25 cellular contexts compared by ENCODE assay signal in the genomic region with DNA sequence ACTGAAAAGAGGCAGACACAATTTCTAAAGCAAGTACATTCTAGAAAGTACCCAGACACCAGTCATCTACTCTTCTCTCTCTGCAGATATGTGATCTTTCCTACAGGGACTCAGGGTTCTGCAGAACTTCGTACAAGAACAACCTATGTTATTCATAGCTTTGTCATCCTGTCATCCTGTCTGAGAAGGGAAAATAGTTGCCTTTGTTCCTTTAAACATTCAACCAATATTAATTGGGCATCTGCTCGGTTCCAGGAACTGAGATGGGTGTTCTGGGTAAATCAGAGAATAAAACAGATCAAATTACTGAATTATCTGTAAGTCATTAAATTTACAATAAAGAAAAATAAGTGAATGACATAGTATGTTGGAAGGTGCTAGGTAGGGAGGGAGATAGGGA.
"Had no signal": no experiment of that assay in that cellular context is flagged by ENCODE, and none has a peak within 500 bp of the region (broad histone marks: within the 10 kb centered on the region; RNA-seq: fewer than 3 reads in every experiment).

No MANE protein-coding gene starts in this region.

- H3K36me3 ChIP-seq: neural progenitor cell, ovary, right lobe of liver, sigmoid colon, stomach, thoracic aorta, thyroid gland, tibial nerve, upper lobe of left lung, vagina had no signal

- DNase-seq: naive thymus-derived CD8-positive, alpha-beta T cell; nephron progenitor cell; occipital lobe; ovary; posterior cingulate gyrus; psoas muscle; right cardiac atrium; right lobe of liver; sigmoid colon; small intestine; stimulated activated CD4-positive, alpha-beta T cell treated with anti-CD3 and anti-CD28 coated beads, Interleukin-15, amount 100 ng/mL, for 24 hours; stimulated activated CD4-positive, alpha-beta T cell treated with anti-CD3 and anti-CD28 coated beads, Interleukin-2, amount 100 ng/mL, for 24 hours; stimulated activated CD4-positive, alpha-beta T cell treated with anti-CD3 and anti-CD28 coated beads, Interleukin-2, amount 100 ng/mL, for 48 hours; stimulated activated CD4-positive, alpha-beta T cell treated with anti-CD3 and anti-CD28 coated beads, Interleukin-4, amount 100 ng/mL, for 4 hours; stimulated activated naive B cell treated with anti-CD40 and anti-IgM and Interleukin-4, amounts not matched to agents 10 μg/mL and 1 μg/mL and 100 μg/mL, for 72 hours; stimulated activated naive CD4-positive, alpha-beta T cell treated with Interleukin-2 at 50 U/mL for 16 hours; stomach; thyroid gland; trophoblast cell; upper lobe of left lung had no signal

- H3K27me3 ChIP-seq: neural progenitor cell, ovary, right lobe of liver, thyroid gland, tibial nerve, upper lobe of left lung, vagina had no signal

- H3K27ac ChIP-seq: neural progenitor cell, ovary, parathyroid adenoma, psoas muscle, right lobe of liver, sigmoid colon, stomach, thoracic aorta, thyroid gland, tibial nerve, upper lobe of left lung, vagina had no signal

- H3K4me2 ChIP-seq: neural progenitor cell had no signal

- H2AFZ ChIP-seq: neural progenitor cell, parathyroid adenoma had no signal

- H3K9ac ChIP-seq: neural progenitor cell, parathyroid adenoma had no signal

- H3K79me2 ChIP-seq: parathyroid adenoma had no signal

- H3K4me3 ChIP-seq: neural progenitor cell, ovary, psoas muscle, right lobe of liver, sigmoid colon, stomach, thoracic aorta, thyroid gland, tibial nerve, upper lobe of left lung, vagina had no signal

- H3K9me3 ChIP-seq: ovary, psoas muscle, right lobe of liver, sigmoid colon, thoracic aorta, thyroid gland, upper lobe of left lung, vagina had no signal
